In the genomic region with DNA sequence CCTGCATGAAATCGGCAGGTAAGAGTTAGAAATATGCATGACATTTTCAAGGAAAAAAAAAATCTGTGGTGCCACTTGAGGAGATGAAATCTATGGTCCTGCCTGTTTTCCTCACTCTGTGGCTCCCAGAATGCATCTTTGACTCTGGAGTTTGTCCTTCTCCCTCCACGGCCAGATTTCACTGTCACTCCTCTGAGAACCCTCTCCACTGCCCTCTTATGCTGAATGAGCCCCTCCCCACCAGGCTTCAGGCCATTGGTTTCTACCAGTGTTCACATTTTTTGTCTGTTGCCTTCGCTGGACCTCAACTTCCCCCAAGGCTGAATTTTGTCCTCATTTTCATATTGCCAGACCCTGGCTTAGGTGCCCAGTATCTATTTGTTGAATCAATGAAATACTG, we compare ENCODE assay signal across 22 cellular contexts.
A peak's percentile ranks its signal among the peaks of the same experiment; 100 is the strongest.
DNase-seq lines count a peak whose midpoint lies in the region; ATAC-seq and TF ChIP-seq lines count a peak whose summit lies in the region.
"Had no signal": no experiment of that assay in that cellular context is flagged by ENCODE, and none has a peak within 500 bp of the region (broad histone marks: within the 10 kb centered on the region; RNA-seq: fewer than 3 reads in every experiment).

No MANE protein-coding gene starts in this region.

- H3K4me1 Mint-ChIP-seq in activated naive CD8-positive, alpha-beta T cell treated with anti-CD3 and anti-CD28 coated beads, Interleukin-2, amount 50 U/mL, for 24 hours = peaks cover 4% of the 10 kb centered on the region
- H3K4me1 Mint-ChIP-seq in activated naive CD8-positive, alpha-beta T cell treated with anti-CD3 and anti-CD28 coated beads for 36 hours = peaks cover 10% of the 10 kb centered on the region
- peaks cover 61 to 70% of the 10 kb centered on the region in 2 experiments for H3K4me1 Mint-ChIP-seq in H9
- H3K4me1 Mint-ChIP-seq in endodermal cell = peaks cover 69% of the 10 kb centered on the region
- H3K4me1 Mint-ChIP-seq in neural progenitor cell = peaks cover 88% of the 10 kb centered on the region

- TF ChIP-seq CTCF in H9 (conservative IDR thresholded peaks at IDR 0.05) (no peak), endodermal cell (conservative IDR thresholded peaks at IDR 0.05) (no peak), neural progenitor cell (IDR thresholded peaks at IDR 0.05) (no peak), SK-N-SH (IDR thresholded peaks at IDR 0.05) (no peak), BE2C (IDR thresholded peaks at IDR 0.05; ENCODE audit: low read depth, low read length) (no peak)

- POLR2A ChIA-PET in SK-N-SH (lab: Yijun Ruan, JAX) = no interaction called here

- H3K4me1 ChIP-seq in H9 (ENCODE audit: insufficient read depth, low read length) (peaks cover 6% of the 10 kb centered on the region; the same call in 1 of the 2 replicates), endodermal cell (ENCODE audit: control insufficient read depth, insufficient read depth, low read length) (peaks cover 3% of the 10 kb centered on the region), neural progenitor cell (peaks cover 83% of the 10 kb centered on the region), SK-N-SH (ENCODE audit: control insufficient read depth in 1 of 2, insufficient read depth in 2 of 2, low read depth in 1 of 2, low read length in 1 of 2) (peaks cover 0 to 9% of the 10 kb centered on the region in 2 experiments; a peak in 2 of 4 replicates), BE2C (no peaks in the 10 kb centered on the region)
- H3K4me1 ChIP-seq: A549 had no signal

- no peak overlapping the region for H3K14ac ChIP-seq in H9 (ENCODE audit: insufficient read depth, low read length)

- H2BK20ac ChIP-seq in H9 (ENCODE audit: low read depth, low read length, poor library complexity, severe bottlenecking) = no peak overlapping the region

- no peak overlapping the region for H2AK5ac ChIP-seq in H9 (ENCODE audit: insufficient read length, low read length)

- WGBS in H9 (ENCODE audit: extremely low coverage, insufficient read length, low lambda C conversion rate) = no CpG with 5 or more reads among the region's 3 CpGs
- WGBS in endodermal cell (ENCODE audit: insufficient coverage in 1 of 2, insufficient read length in 1 of 2), 2 experiments = 77 to 79% methylated on average over 2 to 3 of the region's 3 CpGs
- WGBS in SK-N-SH (ENCODE audit: low lambda C conversion rate) = 59% methylated on average over 3 of the region's 3 CpGs

- no peak overlapping the region for H3K56ac ChIP-seq in H9 (ENCODE audit: insufficient read length, low read depth, low read length)

- H2BK120ac ChIP-seq in H9 (ENCODE audit: low read depth, low read length, poor library complexity, severe bottlenecking) = no peak overlapping the region

- no peak overlapping the region for H3K4me2 ChIP-seq in H9 (ENCODE audit: insufficient read depth, insufficient read length, low read length)
- H3K4me2 ChIP-seq in neural progenitor cell = no peak overlapping the region
- H3K4me2 ChIP-seq in SK-N-SH = no peak overlapping the region
- H3K4me2 ChIP-seq: A549, GM23338 had no signal

- no peak overlapping the region for H3K4me3 ChIP-seq in endodermal cell (ENCODE audit: low read length)
- no peak overlapping the region for H3K4me3 ChIP-seq in neural progenitor cell
- no peak overlapping the region for H3K4me3 ChIP-seq in SK-N-SH (ENCODE audit: low read depth in 2 of 2, low read length in 1 of 2)
- no peak overlapping the region for H3K4me3 ChIP-seq in BE2C (ENCODE audit: low read depth, low read length)
- H3K4me3 ChIP-seq: A549, GM23338 had no signal

- H2BK15ac ChIP-seq in H9 (ENCODE audit: low read depth, low read length) = no peak overlapping the region

- H4K8ac ChIP-seq in H9 (replicated peaks; ENCODE audit: insufficient read length, low read depth, low read length) = no peak overlapping the region

- no peak overlapping the region for H2BK12ac ChIP-seq in H9 (ENCODE audit: insufficient read length, low read depth, low read length)

- H3K27ac Mint-ChIP-seq in activated naive CD8-positive, alpha-beta T cell treated with anti-CD3 and anti-CD28 coated beads, Interleukin-2, amount 50 U/mL, for 24 hours = peak overlapping the region; percentile 36
- H3K27ac Mint-ChIP-seq in activated naive CD8-positive, alpha-beta T cell treated with anti-CD3 and anti-CD28 coated beads for 36 hours = no peak overlapping the region
- H3K27ac Mint-ChIP-seq in H9 = peak overlapping the region; percentile 13 to 84 (median 20); a peak in 5 of 7 replicates
- peak overlapping the region; percentile 8 for H3K27ac Mint-ChIP-seq in endodermal cell
- peak overlapping the region; percentile 88 for H3K27ac Mint-ChIP-seq in neural progenitor cell
- H3K27ac Mint-ChIP-seq: CD4-positive, alpha-beta memory T cell; GM23338 had no signal

- CTCF ChIA-PET in SK-N-SH (lab: Yijun Ruan, JAX) = no interaction called here

- H3K79me2 ChIP-seq in H9 (ENCODE audit: insufficient read depth, low read length) (no peaks in the 10 kb centered on the region; the same call in 1 of the 2 replicates), neural progenitor cell (ENCODE audit: low read depth) (peaks cover 45% of the 10 kb centered on the region), SK-N-SH (ENCODE audit: insufficient read depth) (no peaks in the 10 kb centered on the region)

- H3K18ac ChIP-seq in H9 (ENCODE audit: insufficient read length, low read depth, low read length) = no peak overlapping the region

- H3F3A ChIP-seq in neural progenitor cell (ENCODE audit: low read depth) (peaks cover 43% of the 10 kb centered on the region), SK-N-SH (replicated peaks; ENCODE audit: insufficient read depth) (no peaks in the 10 kb centered on the region)

- peaks cover 2% of the 10 kb centered on the region for H3K79me1 ChIP-seq in H9 (ENCODE audit: insufficient read depth, low read depth, low read length, poor library complexity, severe bottlenecking)

- no peak for ATAC-seq in activated naive CD8-positive, alpha-beta T cell treated with anti-CD3 and anti-CD28 coated beads, Interleukin-2, amount 50 U/mL, for 24 hours
- ATAC-seq: A549, GM23338, HCT116 had no signal

- H3K9me2 ChIP-seq in SK-N-SH = no peaks in the 10 kb centered on the region

- no peaks in the 10 kb centered on the region for H3K36me3 ChIP-seq in endodermal cell (ENCODE audit: control insufficient read depth, insufficient read depth, low read length)
- H3K36me3 ChIP-seq in neural progenitor cell = no peaks in the 10 kb centered on the region
- H3K36me3 ChIP-seq in SK-N-SH (replicated peaks in 1 of 2; ENCODE audit: control insufficient read depth in 1 of 2, insufficient read depth in 2 of 2, low read length in 1 of 2) = no peaks in the 10 kb centered on the region
- no peaks in the 10 kb centered on the region for H3K36me3 ChIP-seq in BE2C

- H4K91ac ChIP-seq in H9 (ENCODE audit: insufficient read length, low read depth, low read length) = no peak overlapping the region

- H2BK5ac ChIP-seq in H9 (ENCODE audit: insufficient read length, low read length) = no peak overlapping the region

- no peak overlapping the region for H3T11ph ChIP-seq in H9 (ENCODE audit: low read length)

- no peak for TF ChIP-seq EP300 in SK-N-SH (IDR thresholded peaks at IDR 0.05; ENCODE audit: borderline replicate concordance in 1 of 2, low read depth in 1 of 2, low read length in 1 of 2)

- H3K9ac ChIP-seq in H9 (ENCODE audit: extremely low read depth, insufficient read length, low read length) (no peak overlapping the region), endodermal cell (ENCODE audit: extremely low read depth, low read length, poor library complexity, severe bottlenecking) (no peak overlapping the region), neural progenitor cell (no peak overlapping the region), SK-N-SH (no peak overlapping the region)

- H3K36me3 Mint-ChIP-seq in activated naive CD8-positive, alpha-beta T cell treated with anti-CD3 and anti-CD28 coated beads, Interleukin-2, amount 50 U/mL, for 24 hours (ENCODE audit: low read depth) = no peaks in the 10 kb centered on the region
- H3K36me3 Mint-ChIP-seq in activated naive CD8-positive, alpha-beta T cell treated with anti-CD3 and anti-CD28 coated beads for 36 hours = no peaks in the 10 kb centered on the region
- H3K36me3 Mint-ChIP-seq in H9 (ENCODE audit: insufficient read depth in 1 of 3, low read depth in 3 of 3) (no peaks in the 10 kb centered on the region), endodermal cell (ENCODE audit: low read depth) (no peaks in the 10 kb centered on the region), neural progenitor cell (peaks cover 4% of the 10 kb centered on the region)
- H3K36me3 Mint-ChIP-seq: CD4-positive, alpha-beta memory T cell had no signal

- H4K20me1 ChIP-seq in H9 (ENCODE audit: control insufficient read depth, insufficient read depth, insufficient read length) = no peaks in the 10 kb centered on the region
- H4K20me1 ChIP-seq in neural progenitor cell (ENCODE audit: low read depth) = no peaks in the 10 kb centered on the region
- H4K20me1 ChIP-seq in SK-N-SH (ENCODE audit: insufficient read depth) = no peaks in the 10 kb centered on the region

- no peak for TF ChIP-seq RAD21 in SK-N-SH (IDR thresholded peaks at IDR 0.05; ENCODE audit: low read length)

- H3K9me3 ChIP-seq in H9 (ENCODE audit: control insufficient read depth, low read depth, low read length) (no peaks in the 10 kb centered on the region), endodermal cell (ENCODE audit: control insufficient read depth, low read length) (no peaks in the 10 kb centered on the region), neural progenitor cell (ENCODE audit: low read depth) (no peaks in the 10 kb centered on the region), SK-N-SH (no peaks in the 10 kb centered on the region), BE2C (no peaks in the 10 kb centered on the region)
- H3K9me3 ChIP-seq: A549 had no signal

- H2AFZ ChIP-seq in H9 (ENCODE audit: low read length) (no peak overlapping the region), neural progenitor cell (replicated peaks) (no peak overlapping the region), SK-N-SH (ENCODE audit: low read depth) (no peak overlapping the region)
- H2AFZ ChIP-seq: GM23338 had no signal

- H3K27ac ChIP-seq in H9 (ENCODE audit: insufficient read length, low read depth, low read length) (no peak overlapping the region), endodermal cell (ENCODE audit: low read depth, low read length) (no peak overlapping the region), neural progenitor cell (no peak overlapping the region), SK-N-SH (ENCODE audit: low read depth in 2 of 2, low read length in 1 of 2) (no peak overlapping the region)
- H3K27ac ChIP-seq: A549 had no signal

- no peaks in the 10 kb centered on the region for H3K23me2 ChIP-seq in H9 (ENCODE audit: insufficient read length, low read depth, low read length, poor library complexity, severe bottlenecking)

- no peak overlapping the region for H4K5ac ChIP-seq in H9 (ENCODE audit: insufficient read length, low read depth, low read length)

- no peak for DNase-seq in activated naive CD8-positive, alpha-beta T cell treated with anti-CD3 and anti-CD28 coated beads, Interleukin-2, amount 50 U/mL, for 24 hours
- no peak for DNase-seq in activated naive CD8-positive, alpha-beta T cell treated with anti-CD3 and anti-CD28 coated beads for 36 hours
- DNase-seq in H9 = no peak
- DNase-seq in endodermal cell = peak; percentile 40
- DNase-seq in neural progenitor cell (ENCODE audit: low spot score) = no peak
- DNase-seq in SK-N-SH = no peak
- no peak for DNase-seq in BE2C
- no peak for DNase-seq in NCI-H524 (lab: John Stamatoyannopoulos, UW)
- DNase-seq: 8988T; ACHN; AML-193; C1 segment of cervical spinal cord; Calu3; CD4-positive, alpha-beta memory T cell; COR-L47; DMS53; DMS79 treated with DMSO at 0.1 percent for 48 hours; GF-D8; H7 had no signal

- H3K27me3 ChIP-seq in H9 (ENCODE audit: insufficient read depth, low read length) (no peaks in the 10 kb centered on the region), endodermal cell (ENCODE audit: control insufficient read depth, insufficient read depth, low read length, poor library complexity, severe bottlenecking) (no peaks in the 10 kb centered on the region), neural progenitor cell (no peaks in the 10 kb centered on the region), SK-N-SH (ENCODE audit: insufficient read depth) (no peaks in the 10 kb centered on the region), BE2C (no peaks in the 10 kb centered on the region)

- no peaks in the 10 kb centered on the region for H3K9me3 Mint-ChIP-seq in activated naive CD8-positive, alpha-beta T cell treated with anti-CD3 and anti-CD28 coated beads, Interleukin-2, amount 50 U/mL, for 24 hours
- no peaks in the 10 kb centered on the region for H3K9me3 Mint-ChIP-seq in activated naive CD8-positive, alpha-beta T cell treated with anti-CD3 and anti-CD28 coated beads for 36 hours
- H3K9me3 Mint-ChIP-seq in H9 (no peaks in the 10 kb centered on the region), endodermal cell (no peaks in the 10 kb centered on the region), neural progenitor cell (no peaks in the 10 kb centered on the region)
- H3K9me3 Mint-ChIP-seq: CD4-positive, alpha-beta memory T cell; GM23338 had no signal

- no peaks in the 10 kb centered on the region for H3K27me3 Mint-ChIP-seq in activated naive CD8-positive, alpha-beta T cell treated with anti-CD3 and anti-CD28 coated beads, Interleukin-2, amount 50 U/mL, for 24 hours
- no peaks in the 10 kb centered on the region for H3K27me3 Mint-ChIP-seq in activated naive CD8-positive, alpha-beta T cell treated with anti-CD3 and anti-CD28 coated beads for 36 hours
- no peaks in the 10 kb centered on the region for H3K27me3 Mint-ChIP-seq in H9 (ENCODE audit: low read depth)
- H3K27me3 Mint-ChIP-seq in endodermal cell (ENCODE audit: insufficient read depth) = no peaks in the 10 kb centered on the region
- H3K27me3 Mint-ChIP-seq in neural progenitor cell (ENCODE audit: insufficient read depth, low read depth) = peaks cover 4% of the 10 kb centered on the region
- H3K27me3 Mint-ChIP-seq: CD4-positive, alpha-beta memory T cell had no signal

- no peak overlapping the region for H3K4ac ChIP-seq in H9 (ENCODE audit: low read depth, low read length)

- H3K4me3 Mint-ChIP-seq in activated naive CD8-positive, alpha-beta T cell treated with anti-CD3 and anti-CD28 coated beads, Interleukin-2, amount 50 U/mL, for 24 hours = no peak overlapping the region
- H3K4me3 Mint-ChIP-seq in activated naive CD8-positive, alpha-beta T cell treated with anti-CD3 and anti-CD28 coated beads for 36 hours = no peak overlapping the region
- H3K4me3 Mint-ChIP-seq in H9 = 0 out of 5 replicates have a peak overlapping the region, but pooled peaks of 1 of the 2 experiments have one; percentile 22
- no peak overlapping the region for H3K4me3 Mint-ChIP-seq in endodermal cell
- H3K4me3 Mint-ChIP-seq in neural progenitor cell = peak overlapping the region; percentile 54
- H3K4me3 Mint-ChIP-seq: CD4-positive, alpha-beta memory T cell; GM23338 had no signal

- no peak overlapping the region for H3K23ac ChIP-seq in H9 (ENCODE audit: insufficient read length, low read depth, low read length)
